ENCODE assay signal across 8 cellular contexts in genomic region chr16:71461686-71462648, GRCh38. TPM values are rescaled to one million over a fixed set of nuclear protein-coding genes. Genes with fewer than 3 reads are reported as not detected.
DNase-seq lines count a peak whose midpoint lies in the region; ATAC-seq, FAIRE-seq and TF ChIP-seq lines count a peak whose summit lies in the region.

Gene ZNF23 (minus strand): TSS chr16:71462247. CDS start chr16:71456796, 5,451 bp downstream.

- H3K4me3 ChIP-seq in right cardiac atrium (ENCODE audit: low read length), result peak within 1 kb of the TSS; percentile 77

- ATAC-seq in HG02571 (IDR thresholded peaks at IDR 0.05; ENCODE audit: unreplicated experiment) (peak; percentile 96), right cardiac atrium (peak; percentile 99 to 100)

- no peaks in the 10 kb centered on the region for H3K4me1 ChIP-seq in right cardiac atrium (ENCODE audit: control insufficient read depth, insufficient read depth, low read length)

- 0 out of 2 replicates have a peak, but pooled peaks have one; percentile 12 for TF ChIP-seq CTCF in GM12874 (IDR thresholded peaks at IDR 0.05; ENCODE audit: insufficient read depth, low read depth, low read length)

- no peaks in the 10 kb centered on the region for H3K9me3 ChIP-seq in right cardiac atrium (ENCODE audit: control insufficient read depth, low read length)

- peak within 1 kb of the TSS; percentile 79 for H3K27ac ChIP-seq in right cardiac atrium (ENCODE audit: low read length)

- intact Hi-C loops in right cardiac atrium (cut with DNase I), result no loop called here

- DNase-seq in NCI-H1092 (lab: John Stamatoyannopoulos, UW), result peak; percentile 64
- DNase-seq in T-helper 2 cell, result peak; percentile 49 to 83 (median 63)
- DNase-seq in anterior cingulate cortex (lab: John Stamatoyannopoulos, UW), result peak; percentile 24 to 89 (median 80)
- peak; percentile 89 to 94 (median 93) for DNase-seq in right cardiac atrium
- DNase-seq in putamen (ENCODE audit: low spot score), result peak; percentile 86
- peak; percentile 94 for DNase-seq in urothelium cell line (ENCODE audit: low spot score)

- peak; percentile 68 for FAIRE-seq in urothelium cell line (lab: Jason Lieb, UNC)

- under 1% methylated on average over 52 of the region's 52 CpGs for WGBS in right cardiac atrium

- no peaks in the 10 kb centered on the region for H3K27me3 ChIP-seq in right cardiac atrium (ENCODE audit: control insufficient read depth, insufficient read depth)

RNA-seq across cellular contexts. Expression of gene ZNF23, which starts in this region (rescaled TPM):
- total RNA-seq in right cardiac atrium, result 1 to 10 TPM; 6.7 to 8.6 (median 7.8) TPM
- polyA plus RNA-seq in right cardiac atrium, result 6.8 TPM

Comparison
In these comparisons a context has a peak if more than half of its experiments do, and no peak if none do; other contexts are left out.
1. Peak in every context shown above with its lines: DNase-seq, ATAC-seq, H3K4me3 ChIP-seq and H3K27ac ChIP-seq.